Comparison of ENCODE assay signal across 18 cellular contexts in genomic region chr14:44995196-44995595, GRCh38.
"Had no signal": no experiment of that assay in that cellular context is flagged by ENCODE, and none has a peak within 500 bp of the region (broad histone marks: within the 10 kb centered on the region; RNA-seq: fewer than 3 reads in every experiment).

No MANE protein-coding gene starts in this region.

- H3K9me3 ChIP-seq: gastrocnemius medialis, mucosa of descending colon, SJSA1, spleen, tibial artery had no signal

- H3K27ac ChIP-seq: coronary artery, gastrocnemius medialis, neural progenitor cell, SJSA1, spleen, tibial artery had no signal

- ATAC-seq: gastrocnemius medialis; left colon; mucosa of descending colon; stimulated activated naive B cell treated with anti-CD40 and anti-IgM and Interleukin-4, amounts not matched to agents 10 μg/mL and 1 μg/mL and 100 μg/mL, for 72 hours had no signal

- FAIRE-seq: endometrium had no signal

- H3K4me3 ChIP-seq: coronary artery, gastrocnemius medialis, mucosa of descending colon, neural progenitor cell, SJSA1, spleen, tibial artery had no signal

- H3K9ac ChIP-seq: neural progenitor cell had no signal

- DNase-seq: activated CD4-positive, alpha-beta T cell treated with anti-CD3 and anti-CD28 coated beads, Interleukin-2, amount 50 U/mL, for 4 hours; activated naive CD4-positive, alpha-beta T cell; activated naive CD8-positive, alpha-beta T cell treated with anti-CD3 and anti-CD28 coated beads for 36 hours; amniotic stem cell; erythroblast; gastrocnemius medialis; immature natural killer cell; left colon; mucosa of descending colon; naive B cell; spleen; stimulated activated naive B cell treated with anti-CD40 and anti-IgM and Interleukin-4, amounts not matched to agents 10 μg/mL and 1 μg/mL and 100 μg/mL, for 72 hours; SW 1271; tibial artery had no signal

- H3K4me1 ChIP-seq: gastrocnemius medialis, neural progenitor cell, SJSA1, spleen, tibial artery had no signal

- H3K27me3 ChIP-seq: gastrocnemius medialis, neural progenitor cell, SJSA1, spleen, tibial artery had no signal

- H3K36me3 ChIP-seq: gastrocnemius medialis, neural progenitor cell had no signal
